ENCODE assay signal across 1 cellular context in genomic region chr3:112059497-112059896, GRCh38.
TF ChIP-seq lines count a peak whose summit lies in the region.

No MANE protein-coding gene starts in this region.

TF ChIP-seq in SK-N-SH, 30 proteins besides CTCF, POLR2A, EP300 and RAD21 (continued from another document):
- TF ChIP-seq TCF12 (IDR thresholded peaks at IDR 0.05) (no peak), MAX (IDR thresholded peaks at IDR 0.05; ENCODE audit: low read depth) (no peak), FOXM1 (IDR thresholded peaks at IDR 0.05; ENCODE audit: low read depth) (no peak), PBX3 (IDR thresholded peaks at IDR 0.05) (no peak), CHD2 (IDR thresholded peaks at IDR 0.05; ENCODE audit: low read length, partially characterized antibody) (no peak), NRF1 (IDR thresholded peaks at IDR 0.05; ENCODE audit: low read depth, low read length) (no peak), GATA2 (CRISPR knock-in tag; IDR thresholded peaks at IDR 0.05) (no peak), POLR2AphosphoS5 (IDR thresholded peaks at IDR 0.05; ENCODE audit: low read depth, low read length) (no peak)
